13 cellular contexts compared by ENCODE assay signal in genomic region chr1:21926814-21927530, GRCh38. TPM values are rescaled to one million over a fixed set of nuclear protein-coding genes. Genes with fewer than 3 reads are reported as not detected.
DNase-seq lines count a peak whose midpoint lies in the region; FAIRE-seq and TF ChIP-seq lines count a peak whose summit lies in the region.
"Had no signal": no experiment of that assay in that cellular context is flagged by ENCODE, and none has a peak within 500 bp of the region (broad histone marks: within the 10 kb centered on the region; RNA-seq: fewer than 3 reads in every experiment).

No MANE protein-coding gene starts in this region.

- 18 to 23% methylated on average over 11 of the region's 11 CpGs for WGBS in tibial nerve, 2 donors

- H3K4me3 ChIP-seq in fibroblast of lung (replicated peaks in 1 of 4; ENCODE audit: control extremely low read depth in 1 of 4, insufficient read depth in 1 of 4, low read depth in 3 of 4, low read length in 4 of 4) (no peak overlapping the region), tibial nerve (no peak overlapping the region)

- no peaks in the 10 kb centered on the region for H3K27me3 ChIP-seq in fibroblast of lung (ENCODE audit: control insufficient read depth, insufficient read depth, low read length)
- no peaks in the 10 kb centered on the region for H3K27me3 ChIP-seq in tibial nerve

- H3K4me1 ChIP-seq in fibroblast of lung (ENCODE audit: control insufficient read depth, extremely low read depth, insufficient read depth, low read length) = peaks cover 52% of the 10 kb centered on the region
- peaks cover 0 to 100% (median 85%) of the 10 kb centered on the region in 4 donors for H3K4me1 ChIP-seq in tibial nerve

- H3K9me3 ChIP-seq in fibroblast of lung (ENCODE audit: control insufficient read depth, insufficient read depth, low read depth, low read length) = no peaks in the 10 kb centered on the region
- no peaks in the 10 kb centered on the region for H3K9me3 ChIP-seq in tibial nerve

- TF ChIP-seq CTCF in fibroblast of lung (conservative IDR thresholded peaks at IDR 0.05 in 1 of 2, IDR thresholded peaks at IDR 0.05 in 1 of 2; ENCODE audit: low read depth in 1 of 2, low read length in 2 of 2) = no peak
- no peak for TF ChIP-seq CTCF in nephron (IDR thresholded peaks at IDR 0.05; ENCODE audit: unreplicated experiment in 3 of 3)
- TF ChIP-seq CTCF in tibial nerve (IDR thresholded peaks at IDR 0.05) = peak in 1 of 5 experiments; percentile 24

- no peaks in the 10 kb centered on the region for H4K20me1 ChIP-seq in fibroblast of lung (ENCODE audit: control insufficient read depth, extremely low read depth, insufficient read depth, low read length)

- no peaks in the 10 kb centered on the region for H3K9me3 Mint-ChIP-seq in nephron
- H3K9me3 Mint-ChIP-seq: activated CD4-positive, alpha-beta T cell treated with anti-CD3 and anti-CD28 coated beads, Interleukin-2, amount 10 ng/mL, durations not matched to agents 7 days and 5 days; activated naive CD8-positive, alpha-beta T cell treated with anti-CD3 and anti-CD28 coated beads, Interleukin-2, amount 10 ng/mL, durations not matched to agents 7 days and 5 days; naive thymus-derived CD4-positive, alpha-beta T cell had no signal

- no peak for TF ChIP-seq POLR2A in tibial nerve (IDR thresholded peaks at IDR 0.05)

- peak overlapping the region; percentile 59 for H3K4me2 ChIP-seq in fibroblast of lung (ENCODE audit: extremely low read depth, insufficient read depth, low read length)

- peaks cover 64% of the 10 kb centered on the region for H3K79me2 ChIP-seq in fibroblast of lung (ENCODE audit: control insufficient read depth, insufficient read depth, low read length)

- H3K4me3 Mint-ChIP-seq in nephron = no peak overlapping the region
- H3K4me3 Mint-ChIP-seq: activated CD4-positive, alpha-beta T cell treated with anti-CD3 and anti-CD28 coated beads, Interleukin-2, amount 10 ng/mL, durations not matched to agents 7 days and 5 days; activated naive CD8-positive, alpha-beta T cell treated with anti-CD3 and anti-CD28 coated beads, Interleukin-2, amount 10 ng/mL, durations not matched to agents 7 days and 5 days; naive thymus-derived CD4-positive, alpha-beta T cell had no signal

- peaks cover 6% of the 10 kb centered on the region for H3K36me3 Mint-ChIP-seq in nephron (ENCODE audit: low read depth)
- H3K36me3 Mint-ChIP-seq: activated naive CD8-positive, alpha-beta T cell treated with anti-CD3 and anti-CD28 coated beads, Interleukin-2, amount 10 ng/mL, durations not matched to agents 7 days and 5 days had no signal

- peak overlapping the region; percentile 53 for H3K9ac ChIP-seq in fibroblast of lung (ENCODE audit: insufficient read depth, low read length)

- TF ChIP-seq EP300 in tibial nerve (IDR thresholded peaks at IDR 0.05) = peak in 1 of 2 donors; percentile 54

- no peak overlapping the region for H2AFZ ChIP-seq in fibroblast of lung (ENCODE audit: low read length)

- peak overlapping the region; percentile 61 to 82 (median 76) for H3K27ac Mint-ChIP-seq in nephron
- H3K27ac Mint-ChIP-seq: activated CD4-positive, alpha-beta T cell treated with anti-CD3 and anti-CD28 coated beads, Interleukin-2, amount 10 ng/mL, durations not matched to agents 7 days and 5 days; activated naive CD8-positive, alpha-beta T cell treated with anti-CD3 and anti-CD28 coated beads, Interleukin-2, amount 10 ng/mL, durations not matched to agents 7 days and 5 days; naive thymus-derived CD4-positive, alpha-beta T cell had no signal

- no peaks in the 10 kb centered on the region for H3K27me3 Mint-ChIP-seq in nephron (ENCODE audit: low read depth)
- H3K27me3 Mint-ChIP-seq: activated CD4-positive, alpha-beta T cell treated with anti-CD3 and anti-CD28 coated beads, Interleukin-2, amount 10 ng/mL, durations not matched to agents 7 days and 5 days had no signal

- H3K27ac ChIP-seq in fibroblast of lung (ENCODE audit: insufficient read depth, low read length) (peak overlapping the region; percentile 95), tibial nerve (peak overlapping the region; percentile 89 to 95 (median 92))

- peaks cover 53% of the 10 kb centered on the region for H3K4me1 Mint-ChIP-seq in nephron
- H3K4me1 Mint-ChIP-seq: activated CD4-positive, alpha-beta T cell treated with anti-CD3 and anti-CD28 coated beads, Interleukin-2, amount 10 ng/mL, durations not matched to agents 7 days and 5 days; activated naive CD8-positive, alpha-beta T cell treated with anti-CD3 and anti-CD28 coated beads, Interleukin-2, amount 10 ng/mL, durations not matched to agents 7 days and 5 days had no signal

- FAIRE-seq in frontal cortex (lab: Jason Lieb, UNC) = no peak

- H3K36me3 ChIP-seq in fibroblast of lung (ENCODE audit: control insufficient read depth, insufficient read depth, low read length) (peaks cover 2% of the 10 kb centered on the region), tibial nerve (peaks cover 0 to 4% (median 0%) of the 10 kb centered on the region in 3 donors)

- DNase-seq in LHCN-M2 (ENCODE audit: low read depth) (peak; percentile 77), fibroblast of lung (ENCODE audit: low read depth in 2 of 2) (peak; percentile 73 to 92), tibial nerve (ENCODE audit: low spot score in 2 of 2) (peak in 1 of 2 donors; percentile 56), frontal cortex (ENCODE audit: low spot score in 2 of 2) (no peak), DMS114 treated with DMSO at 0.1 percent for 48 hours (lab: John Stamatoyannopoulos, UW; ENCODE audit: unreplicated experiment) (no peak), SK-N-DZ (ENCODE audit: low spot score) (no peak), NCI-H82 (lab: John Stamatoyannopoulos, UW) (no peak)
- DNase-seq: activated CD4-positive, alpha-beta T cell treated with anti-CD3 and anti-CD28 coated beads, Interleukin-2, amount 10 ng/mL, durations not matched to agents 7 days and 5 days; activated naive CD8-positive, alpha-beta T cell treated with anti-CD3 and anti-CD28 coated beads, Interleukin-2, amount 10 ng/mL, durations not matched to agents 7 days and 5 days; naive thymus-derived CD4-positive, alpha-beta T cell had no signal

RNA-seq across cellular contexts. Expression of gene HSPG2, which starts 10.1 kb away (rescaled TPM):
- total RNA-seq in LHCN-M2 (2014; rRNA removed) = 106 and 143 TPM in 2 replicates
- 136 TPM for polyA plus RNA-seq in LHCN-M2 (2012)
- total RNA-seq in fibroblast of lung = 49.8 and 88.4 TPM in 2 replicates
- polyA plus RNA-seq in fibroblast of lung = 21.2 and 40.7 TPM in 2 replicates
- polyA plus RNA-seq in fibroblast of lung (2012) = 91.8 and 196 TPM in 2 replicates
- 177 and 384 TPM in 2 replicates for polyA minus RNA-seq in fibroblast of lung (ENCODE audit: low replicate concordance)
- 100 to 1,000 TPM; 292 to 486 (median 404) TPM for total RNA-seq in tibial nerve
- total RNA-seq in frontal cortex = 4.5 TPM
- polyA plus RNA-seq in SK-N-DZ (2014; cell fraction: cytosol; rRNA removed) = 5.1 and 6.8 TPM in 2 replicates
- polyA plus RNA-seq in SK-N-DZ (2014; cell fraction: nucleus; rRNA removed) = 9.6 and 12.8 TPM in 2 replicates

RNA-seq across cellular contexts. Expression of gene CELA3B, which starts 49.9 kb away (rescaled TPM):
- not detected in 2 replicates for total RNA-seq in LHCN-M2 (2014; rRNA removed)
- not detected for polyA plus RNA-seq in LHCN-M2 (2012)
- not detected in 2 replicates for total RNA-seq in fibroblast of lung
- polyA plus RNA-seq in fibroblast of lung = not detected in 2 replicates
- polyA plus RNA-seq in fibroblast of lung (2012) = not detected in 2 replicates
- not detected in 2 replicates for polyA minus RNA-seq in fibroblast of lung (ENCODE audit: low replicate concordance)
- total RNA-seq in tibial nerve = 10 to 100 TPM in 1 of 4 donors, 1 to 10 TPM in 2, under 1 TPM in 1; 0.66 to 47.7 (median 2.2) TPM
- total RNA-seq in frontal cortex = not detected
- not detected in 2 replicates for polyA plus RNA-seq in SK-N-DZ (2014; cell fraction: cytosol; rRNA removed)
- polyA plus RNA-seq in SK-N-DZ (2014; cell fraction: nucleus; rRNA removed) = not detected in 2 replicates
- total RNA-seq: activated CD4-positive, alpha-beta T cell treated with anti-CD3 and anti-CD28 coated beads, Interleukin-2, amount 10 ng/mL, durations not matched to agents 7 days and 5 days; activated naive CD8-positive, alpha-beta T cell treated with anti-CD3 and anti-CD28 coated beads, Interleukin-2, amount 10 ng/mL, durations not matched to agents 7 days and 5 days; glomerular endothelial cell; naive thymus-derived CD4-positive, alpha-beta T cell; SK-MEL-5 had no signal
- polyA plus RNA-seq: naive thymus-derived CD4-positive, alpha-beta T cell had no signal

Comparison
In these comparisons a context has a peak if more than half of its experiments do, and no peak if none do; other contexts are left out.
1. DNase-seq: peak in LHCN-M2 (single experiment) and fibroblast of lung (2 of 2); none in frontal cortex (0 of 2), DMS114 treated with DMSO at 0.1 percent for 48 hours (single experiment), SK-N-DZ (single experiment) and NCI-H82 (single experiment).